In the genomic region with DNA sequence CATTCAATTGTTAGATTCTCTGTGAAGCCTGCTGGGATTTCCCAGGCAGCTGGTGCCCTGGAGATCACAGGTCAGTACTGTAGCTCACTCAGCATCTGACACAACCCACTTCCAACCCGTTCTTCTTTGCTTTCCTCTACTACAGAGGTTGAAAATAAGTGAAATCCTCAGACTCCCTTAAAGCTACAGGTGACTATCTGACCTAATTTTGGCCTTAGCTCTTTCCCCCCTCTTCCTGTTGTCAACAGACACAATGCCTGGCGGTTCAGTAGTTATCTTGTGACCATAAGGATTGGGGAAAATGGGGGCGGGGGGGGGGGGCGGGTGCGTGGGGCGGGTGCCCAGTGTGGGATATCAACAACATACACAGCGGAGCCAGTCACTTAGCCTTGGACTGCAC, we compare ENCODE assay signal across 17 cellular contexts. TPM values are rescaled to one million over a fixed set of nuclear protein-coding genes. Genes with fewer than 3 reads are reported as not detected.
A peak's percentile ranks its signal among the peaks of the same experiment; 100 is the strongest.
DNase-seq lines count a peak whose midpoint lies in the region; ATAC-seq and TF ChIP-seq lines count a peak whose summit lies in the region.
"Had no signal": no experiment of that assay in that cellular context is flagged by ENCODE, and none has a peak within 500 bp of the region (broad histone marks: within the 10 kb centered on the region; RNA-seq: fewer than 3 reads in every experiment).

No MANE protein-coding gene starts in this region.

- H3K4me3 Mint-ChIP-seq in CD4-positive, alpha-beta T cell, result no peak overlapping the region
- peak overlapping the region; percentile 40 for H3K4me3 Mint-ChIP-seq in central memory CD8-positive, alpha-beta T cell
- peak overlapping the region in 3 of 10 donors; percentile 12 to 27 (median 23) for H3K4me3 Mint-ChIP-seq in naive thymus-derived CD8-positive, alpha-beta T cell
- H3K4me3 Mint-ChIP-seq: activated naive CD8-positive, alpha-beta T cell treated with anti-CD3 and anti-CD28 coated beads, Interleukin-2, amount 50 U/mL, for 24 hours had no signal

- H3K9me3 Mint-ChIP-seq in CD4-positive, alpha-beta T cell, result no peaks in the 10 kb centered on the region
- no peaks in the 10 kb centered on the region for H3K9me3 Mint-ChIP-seq in central memory CD8-positive, alpha-beta T cell
- no peaks in the 10 kb centered on the region for H3K9me3 Mint-ChIP-seq in naive thymus-derived CD8-positive, alpha-beta T cell
- H3K9me3 Mint-ChIP-seq: activated naive CD8-positive, alpha-beta T cell treated with anti-CD3 and anti-CD28 coated beads, Interleukin-2, amount 50 U/mL, for 24 hours had no signal

- H3K4me2 ChIP-seq in PC-3 (ENCODE audit: low read length), result no peak overlapping the region

- intact Hi-C loops in CD4-positive, alpha-beta T cell (cut with DNase I, micrococcal nuclease), result no loop called here
- intact Hi-C loops in PC-3 (cut with micrococcal nuclease), result no loop called here

- no peaks in the 10 kb centered on the region for H3K9me3 ChIP-seq in CD4-positive, alpha-beta T cell (ENCODE audit: control insufficient read depth, low read length)
- H3K9me3 ChIP-seq in HUES48 (ENCODE audit: control insufficient read depth, insufficient read depth, low read length), result no peaks in the 10 kb centered on the region
- H3K9me3 ChIP-seq in PC-3 (ENCODE audit: low read length), result no peaks in the 10 kb centered on the region
- H3K9me3 ChIP-seq: MG63, ovary, SJSA1 had no signal

- no peak for DNase-seq in CD4-positive, alpha-beta T cell
- no peak for DNase-seq in central memory CD8-positive, alpha-beta T cell (ENCODE audit: low spot score in 2 of 2)
- DNase-seq in naive thymus-derived CD8-positive, alpha-beta T cell, result no peak
- DNase-seq in GM10266 (ENCODE audit: extremely low spot score), result no peak
- no peak for DNase-seq in PC-3
- DNase-seq in NCI-H524 (lab: John Stamatoyannopoulos, UW), result no peak
- DNase-seq: activated CD4-positive, alpha-beta T cell treated with anti-CD3 and anti-CD28 coated beads for 48 hours; activated naive CD8-positive, alpha-beta T cell treated with anti-CD3 and anti-CD28 coated beads, Interleukin-2, amount 50 U/mL, for 24 hours; GOT3; MG63; midbrain; NCI-H2081; ovary; stimulated activated CD4-positive, alpha-beta T cell treated with anti-CD3 and anti-CD28 coated beads, Interleukin-2, amount 100 ng/mL, for 48 hours had no signal

- H3K27me3 Mint-ChIP-seq in CD4-positive, alpha-beta T cell, result no peaks in the 10 kb centered on the region
- H3K27me3 Mint-ChIP-seq in central memory CD8-positive, alpha-beta T cell, result no peaks in the 10 kb centered on the region
- H3K27me3 Mint-ChIP-seq in naive thymus-derived CD8-positive, alpha-beta T cell, result no peaks in the 10 kb centered on the region
- H3K27me3 Mint-ChIP-seq: activated naive CD8-positive, alpha-beta T cell treated with anti-CD3 and anti-CD28 coated beads, Interleukin-2, amount 50 U/mL, for 24 hours had no signal

- H3K4me1 Mint-ChIP-seq in CD4-positive, alpha-beta T cell (ENCODE audit: low read depth), result peaks cover 85% of the 10 kb centered on the region
- H3K4me1 Mint-ChIP-seq in central memory CD8-positive, alpha-beta T cell, result peaks cover 63% of the 10 kb centered on the region
- H3K4me1 Mint-ChIP-seq in naive thymus-derived CD8-positive, alpha-beta T cell, result peaks cover 23 to 87% (median 73%) of the 10 kb centered on the region in 4 donors

- TF ChIP-seq CTCF in CD4-positive, alpha-beta T cell (IDR thresholded peaks at IDR 0.05), result no peak
- TF ChIP-seq CTCF in GM10266 (IDR thresholded peaks at IDR 0.05; ENCODE audit: control insufficient read depth, insufficient read depth, low read depth, missing control alignments) (no peak), PC-3 (conservative IDR thresholded peaks at IDR 0.05; ENCODE audit: low read depth, low read length) (no peak)

- H3K4me3 ChIP-seq in HUES48 (ENCODE audit: low read depth, low read length) (no peak overlapping the region), PC-3 (ENCODE audit: low read length) (no peak overlapping the region)
- H3K4me3 ChIP-seq: MG63, ovary, SJSA1 had no signal

- H4K20me1 ChIP-seq in PC-3 (ENCODE audit: low read length), result no peaks in the 10 kb centered on the region

- no peak overlapping the region for H2AFZ ChIP-seq in PC-3 (ENCODE audit: low read length)

- peaks cover 45% of the 10 kb centered on the region for H3K79me2 ChIP-seq in PC-3 (ENCODE audit: low read length)

- H3K9ac ChIP-seq in HUES48 (ENCODE audit: low read depth, low read length), result no peak overlapping the region
- H3K9ac ChIP-seq in PC-3 (ENCODE audit: low read length), result no peak overlapping the region

- no peaks in the 10 kb centered on the region for H3K27me3 ChIP-seq in CD4-positive, alpha-beta T cell (ENCODE audit: control insufficient read depth, insufficient read depth, low read length)
- H3K27me3 ChIP-seq in HUES48 (ENCODE audit: control insufficient read depth, insufficient read depth, low read length), result no peaks in the 10 kb centered on the region
- H3K27me3 ChIP-seq in PC-3 (ENCODE audit: low read length), result no peaks in the 10 kb centered on the region
- H3K27me3 ChIP-seq: MG63, ovary, SJSA1 had no signal

- no peak for ATAC-seq in CD4-positive, alpha-beta T cell (ENCODE audit: poor library complexity)
- no peak for ATAC-seq in central memory CD8-positive, alpha-beta T cell (replicated peaks; ENCODE audit: extremely low read depth, poor library complexity, severe bottlenecking)
- no peak for ATAC-seq in naive thymus-derived CD8-positive, alpha-beta T cell
- ATAC-seq in HG02870 (IDR thresholded peaks at IDR 0.05; ENCODE audit: unreplicated experiment), result no peak
- no peak for ATAC-seq in PC-3
- ATAC-seq: activated naive CD8-positive, alpha-beta T cell treated with anti-CD3 and anti-CD28 coated beads, Interleukin-2, amount 50 U/mL, for 24 hours had no signal

- no peak overlapping the region for H3K27ac ChIP-seq in CD4-positive, alpha-beta T cell (ENCODE audit: low read depth, low read length)
- H3K27ac ChIP-seq in HUES48 (ENCODE audit: low read depth, low read length) (peak overlapping the region; percentile 42), PC-3 (ENCODE audit: low read length) (no peak overlapping the region)
- H3K27ac ChIP-seq: ovary, SJSA1 had no signal

- POLR2A ChIA-PET in CD4-positive, alpha-beta T cell (lab: Charles Lee), result interaction anchor here (0.7 kb wide), 1 partner anchor 1747 kb away, joined by 4 read pairs; no protein-coding TSS in a partner anchor
- POLR2A ChIA-PET in naive thymus-derived CD8-positive, alpha-beta T cell (lab: Charles Lee), result no interaction called here
- POLR2A ChIA-PET in PC-3 (lab: Charles Lee; ENCODE audit: unreplicated experiment), result no interaction called here

- CTCF ChIA-PET in CD4-positive, alpha-beta T cell (lab: Charles Lee), result no interaction called here
- CTCF ChIA-PET in PC-3 (lab: Charles Lee), result no interaction called here

- BruUV-seq in PC-3 (replicated peaks; lab: Mats Ljungman, UMichigan), result no TSS peak

- no peaks in the 10 kb centered on the region for H3K36me3 ChIP-seq in HUES48 (ENCODE audit: control insufficient read depth, insufficient read depth, low read length)
- H3K36me3 ChIP-seq in PC-3 (ENCODE audit: low read depth, low read length), result peaks cover 6% of the 10 kb centered on the region; the same call in 1 of the 2 replicates
- H3K36me3 ChIP-seq: MG63, ovary had no signal

- no peaks in the 10 kb centered on the region for H3F3A ChIP-seq in PC-3 (ENCODE audit: low read length, unreplicated experiment)

- no peaks in the 10 kb centered on the region for H3K9me2 ChIP-seq in PC-3 (replicated peaks; ENCODE audit: low read length)

- H3K36me3 Mint-ChIP-seq in CD4-positive, alpha-beta T cell (ENCODE audit: low read depth), result peaks cover 36% of the 10 kb centered on the region
- peaks cover 5% of the 10 kb centered on the region for H3K36me3 Mint-ChIP-seq in central memory CD8-positive, alpha-beta T cell (ENCODE audit: insufficient read depth)
- H3K36me3 Mint-ChIP-seq in naive thymus-derived CD8-positive, alpha-beta T cell, result peaks cover 0 to 13% (median 0%) of the 10 kb centered on the region in 3 donors

- H3K27ac Mint-ChIP-seq in CD4-positive, alpha-beta T cell, result peak overlapping the region; percentile 68
- peak overlapping the region; percentile 26 for H3K27ac Mint-ChIP-seq in central memory CD8-positive, alpha-beta T cell (ENCODE audit: low read depth)
- H3K27ac Mint-ChIP-seq in naive thymus-derived CD8-positive, alpha-beta T cell, result peak overlapping the region in 7 of 10 donors; percentile 17 to 64 (median 52)
- H3K27ac Mint-ChIP-seq: activated naive CD8-positive, alpha-beta T cell treated with anti-CD3 and anti-CD28 coated beads, Interleukin-2, amount 50 U/mL, for 24 hours had no signal

- peaks cover 39% of the 10 kb centered on the region for H3K4me1 ChIP-seq in HUES48 (ENCODE audit: control insufficient read depth, insufficient read depth, low read length)
- no peaks in the 10 kb centered on the region for H3K4me1 ChIP-seq in PC-3 (ENCODE audit: insufficient read depth, low read length)

RNA-seq across cellular contexts. Expression of a gene that starts 37.9 kb away (rescaled TPM):
- total RNA-seq in CD4-positive, alpha-beta T cell, result 10 to 100 TPM; 88.4 to 94.0 TPM
- 10 to 100 TPM; 71.4 to 74.1 TPM for total RNA-seq in naive thymus-derived CD8-positive, alpha-beta T cell
- polyA plus RNA-seq in naive thymus-derived CD8-positive, alpha-beta T cell, result 100 to 1,000 TPM in 1 of 3 donors, 10 to 100 TPM in 2; 60.5 to 100 (median 86.2) TPM
- 96.0 and 113 TPM in 2 replicates for total RNA-seq in PC-3 (2014; rRNA removed)
